Comparison of ENCODE assay signal across 20 cellular contexts in the genomic region with DNA sequence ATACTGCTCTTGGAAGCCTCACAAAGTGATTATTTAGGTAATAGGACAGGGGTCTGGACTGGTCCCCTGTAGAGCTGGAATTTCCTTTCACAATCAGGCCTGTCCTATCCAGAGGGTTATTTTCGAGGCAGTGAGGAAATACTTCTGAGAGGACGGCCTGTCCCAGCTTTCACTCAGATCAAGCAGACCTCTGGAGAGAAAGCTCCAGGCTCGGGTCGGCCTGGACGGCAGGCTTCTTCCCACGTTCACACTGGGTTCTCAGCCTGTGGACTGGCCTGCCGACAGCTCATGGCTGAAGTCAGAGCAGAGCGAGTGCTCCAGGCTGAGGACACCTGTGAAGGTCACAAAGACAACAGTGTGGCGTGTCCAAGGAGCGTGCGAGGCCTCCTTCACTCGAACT.
DNase-seq lines count a peak whose midpoint lies in the region; ATAC-seq and TF ChIP-seq lines count a peak whose summit lies in the region.
"Had no signal": no experiment of that assay in that cellular context is flagged by ENCODE, and none has a peak within 500 bp of the region (broad histone marks: within the 10 kb centered on the region; RNA-seq: fewer than 3 reads in every experiment).

No MANE protein-coding gene starts in this region.

- H3K27ac ChIP-seq in ascending aorta: peak overlapping the region; percentile 20 to 42
- peak overlapping the region in 9 of 12 donors; percentile 26 to 71 (median 55) for H3K27ac ChIP-seq in heart left ventricle
- peak overlapping the region; percentile 63 for H3K27ac ChIP-seq in psoas muscle
- peak overlapping the region; percentile 12 to 88 (median 49) for H3K27ac ChIP-seq in tibial nerve

- H3K9me3 ChIP-seq in ascending aorta (no peaks in the 10 kb centered on the region), heart left ventricle (peaks cover 0 to 11% (median 0%) of the 10 kb centered on the region in 12 donors), psoas muscle (no peaks in the 10 kb centered on the region), tibial nerve (peaks cover 0 to 7% (median 0%) of the 10 kb centered on the region in 4 donors)
- H3K9me3 ChIP-seq: SK-N-SH had no signal

- H3K4me1 ChIP-seq in ascending aorta (no peaks in the 10 kb centered on the region), heart left ventricle (peaks cover 0 to 8% (median 0%) of the 10 kb centered on the region in 12 donors), psoas muscle (peaks cover 21% of the 10 kb centered on the region), tibial nerve (peaks cover 0 to 11% (median 0%) of the 10 kb centered on the region in 4 donors)

- intact Hi-C loops in ascending aorta (cut with DNase I) (no loop called here), heart left ventricle (cut with DNase I) (no loop called here), psoas muscle (cut with DNase I) (no loop called here)

- H3K27me3 ChIP-seq in ascending aorta: no peaks in the 10 kb centered on the region
- H3K27me3 ChIP-seq in heart left ventricle: peaks cover 0 to 8% (median 0%) of the 10 kb centered on the region in 9 donors
- no peaks in the 10 kb centered on the region for H3K27me3 ChIP-seq in psoas muscle (ENCODE audit: insufficient read depth in 3 of 3, low read length in 2 of 3)
- H3K27me3 ChIP-seq in tibial nerve: no peaks in the 10 kb centered on the region

- ATAC-seq in heart left ventricle: peak; percentile 57 to 75 (median 64)
- peak; percentile 51 to 83 (median 75) for ATAC-seq in psoas muscle
- ATAC-seq in GM19324 (IDR thresholded peaks at IDR 0.05; ENCODE audit: low FRiP score, unreplicated experiment): no peak
- ATAC-seq: PC-3 had no signal

- TF ChIP-seq EP300 in tibial nerve (IDR thresholded peaks at IDR 0.05): peak in 1 of 2 donors; percentile 72

- no peaks in the 10 kb centered on the region for H3K36me3 ChIP-seq in ascending aorta
- no peaks in the 10 kb centered on the region for H3K36me3 ChIP-seq in heart left ventricle
- H3K36me3 ChIP-seq in psoas muscle (ENCODE audit: insufficient read depth in 1 of 2, low read depth in 1 of 2): no peaks in the 10 kb centered on the region
- H3K36me3 ChIP-seq in tibial nerve: no peaks in the 10 kb centered on the region

- TF ChIP-seq CTCF in ascending aorta (IDR thresholded peaks at IDR 0.05): no peak
- TF ChIP-seq CTCF in heart left ventricle (IDR thresholded peaks at IDR 0.05): no peak
- TF ChIP-seq CTCF in psoas muscle (IDR thresholded peaks at IDR 0.05): no peak
- TF ChIP-seq CTCF in tibial nerve (IDR thresholded peaks at IDR 0.05): no peak
- TF ChIP-seq CTCF in foreskin fibroblast (IDR thresholded peaks at IDR 0.05; ENCODE audit: low read depth, low read length): no peak

- 71 to 86% (median 74%) methylated on average over 11 to 12 of the region's 12 CpGs for WGBS in heart left ventricle, 4 donors
- 50 to 91% (median 59%) methylated on average over 12 of the region's 12 CpGs for WGBS in psoas muscle, 3 donors
- 69 to 78% methylated on average over 12 of the region's 12 CpGs for WGBS in tibial nerve, 2 donors

- no peak overlapping the region for H3K4me3 ChIP-seq in ascending aorta
- H3K4me3 ChIP-seq in heart left ventricle: no peak overlapping the region
- H3K4me3 ChIP-seq in psoas muscle: no peak overlapping the region
- H3K4me3 ChIP-seq in tibial nerve: no peak overlapping the region
- H3K4me3 ChIP-seq in foreskin fibroblast (ENCODE audit: low read depth in 1 of 2, low read length in 2 of 2): no peak overlapping the region

- no peak for TF ChIP-seq POLR2A in heart left ventricle (IDR thresholded peaks at IDR 0.05)
- TF ChIP-seq POLR2A in tibial nerve (IDR thresholded peaks at IDR 0.05): no peak

- DNase-seq in ascending aorta (ENCODE audit: low spot score in 2 of 2): no peak
- DNase-seq in heart left ventricle: peak in 1 of 5 donors; percentile 49
- peak; percentile 56 to 87 for DNase-seq in psoas muscle
- DNase-seq in tibial nerve (ENCODE audit: low spot score in 2 of 2): no peak
- no peak for DNase-seq in RPMI8226
- DNase-seq in occipital lobe (lab: John Stamatoyannopoulos, UW): no peak
- no peak for DNase-seq in foreskin fibroblast
- DNase-seq: activated CD4-positive, alpha-beta T cell treated with anti-CD3 and anti-CD28 coated beads, Interleukin-2, amount 10 ng/mL, durations not matched to agents 24 days and 14 days; activated CD8-positive, alpha-beta memory T cell treated with anti-CD3 and anti-CD28 coated beads, Interleukin-2, amount 50 U/mL, for 48 hours; CD8-positive, alpha-beta memory T cell; dermis blood vessel endothelial cell; DND-41; KBM-7; midbrain; NCI-H1092 treated with DMSO at 0.1 percent for 48 hours; NCI-H526; PC-3; SK-N-SH; stimulated activated CD4-positive, alpha-beta T cell treated with anti-CD3 and anti-CD28 coated beads, Interleukin-4, amount 100 ng/mL, for 24 hours had no signal

Comparison
In these comparisons a context has a peak if more than half of its experiments do, and no peak if none do; other contexts are left out.
1. DNase-seq: peak in psoas muscle (2 of 2); none in ascending aorta (0 of 2), tibial nerve (0 of 2), RPMI8226 (single experiment), occipital lobe (single experiment) and foreskin fibroblast (0 of 2).
2. Peak in every context shown above with its lines, with median percentiles within 50 percentile points of each other: H3K27ac ChIP-seq.